23 cellular contexts compared by ENCODE assay signal in the genomic region with DNA sequence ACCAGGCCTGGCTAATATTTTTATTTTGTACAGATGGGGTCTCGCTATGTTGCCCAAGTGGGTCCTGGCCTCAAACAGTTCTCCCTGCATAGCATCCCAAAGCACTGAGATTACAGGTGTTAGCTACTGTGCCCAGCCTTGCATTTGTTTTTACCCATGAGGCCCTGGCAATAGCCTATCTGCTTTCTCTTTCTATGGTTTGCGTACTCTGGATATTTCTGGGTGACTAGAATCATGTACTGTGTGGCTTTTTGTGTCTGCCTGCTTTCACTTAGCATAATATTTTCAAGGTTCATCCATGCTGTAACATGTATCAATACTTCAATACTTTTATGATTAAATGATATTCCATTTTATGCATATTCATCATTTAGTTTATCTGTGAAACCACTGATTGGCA.
A peak's percentile ranks its signal among the peaks of the same experiment; 100 is the strongest.
DNase-seq lines count a peak whose midpoint lies in the region; ATAC-seq and TF ChIP-seq lines count a peak whose summit lies in the region.
"Had no signal": no experiment of that assay in that cellular context is flagged by ENCODE, and none has a peak within 500 bp of the region (broad histone marks: within the 10 kb centered on the region; RNA-seq: fewer than 3 reads in every experiment).

No MANE protein-coding gene starts in this region.

- no peaks in the 10 kb centered on the region for H3K36me3 Mint-ChIP-seq in WTC11
- no peaks in the 10 kb centered on the region for H3K36me3 Mint-ChIP-seq in CD8-positive, alpha-beta T cell

- H3K4me1 ChIP-seq in CD8-positive, alpha-beta T cell (ENCODE audit: insufficient read depth, low read length): no peaks in the 10 kb centered on the region
- H3K4me1 ChIP-seq: lower lobe of right lung had no signal

- CTCF ChIA-PET in WTC11 (lab: Charles Lee): no interaction called here
- CTCF ChIA-PET in CD8-positive, alpha-beta T cell (lab: Charles Lee): no interaction called here

- no peaks in the 10 kb centered on the region for H3K9me3 ChIP-seq in CD8-positive, alpha-beta T cell (ENCODE audit: low read length)
- H3K9me3 ChIP-seq: lower lobe of right lung had no signal

- no peak overlapping the region for H3K27ac Mint-ChIP-seq in WTC11
- H3K27ac Mint-ChIP-seq in CD8-positive, alpha-beta T cell: no peak overlapping the region
- H3K27ac Mint-ChIP-seq: HFFc6, immature natural killer cell had no signal

- peak; percentile 76 for ATAC-seq in GM18868 (IDR thresholded peaks at IDR 0.05; ENCODE audit: unreplicated experiment)
- peak; percentile 75 for ATAC-seq in GM21786 (IDR thresholded peaks at IDR 0.05; ENCODE audit: unreplicated experiment)
- peak; percentile 32 for ATAC-seq in HG03103 (IDR thresholded peaks at IDR 0.05; ENCODE audit: low read depth, unreplicated experiment)
- no peak for ATAC-seq in WTC11
- no peak for ATAC-seq in CD8-positive, alpha-beta T cell
- ATAC-seq: activated CD4-positive, CD25-positive, alpha-beta regulatory T cell treated with anti-CD3 and anti-CD28 coated beads, Interleukin-2, amount 50 U/mL, for 24 hours; lower lobe of right lung had no signal

- H3K4me1 Mint-ChIP-seq in WTC11: peaks cover 35% of the 10 kb centered on the region
- H3K4me1 Mint-ChIP-seq in CD8-positive, alpha-beta T cell (ENCODE audit: low read depth): no peaks in the 10 kb centered on the region
- H3K4me1 Mint-ChIP-seq: immature natural killer cell had no signal

- H3K27me3 ChIP-seq in CD8-positive, alpha-beta T cell (ENCODE audit: insufficient read depth, low read length): no peaks in the 10 kb centered on the region

- no peak overlapping the region for H3K4me3 ChIP-seq in CD8-positive, alpha-beta T cell (ENCODE audit: low read depth, low read length)
- H3K4me3 ChIP-seq: lower lobe of right lung had no signal

- intact Hi-C loops in CD8-positive, alpha-beta T cell (cut with DNase I, micrococcal nuclease): no loop called here

- H3K9me3 Mint-ChIP-seq in WTC11: no peaks in the 10 kb centered on the region
- H3K9me3 Mint-ChIP-seq in CD8-positive, alpha-beta T cell: peaks cover 6% of the 10 kb centered on the region
- H3K9me3 Mint-ChIP-seq: HFFc6 had no signal

- DNase-seq in WTC11 (ENCODE audit: low spot score) (no peak), NCI-H446 (lab: John Stamatoyannopoulos, UW) (no peak), NCI-H2227 treated with DMSO at 0.1 percent for 48 hours (lab: John Stamatoyannopoulos, UW) (no peak)
- no peak for DNase-seq in CD8-positive, alpha-beta T cell
- DNase-seq in stimulated activated CD4-positive, alpha-beta T cell treated with anti-CD3 and anti-CD28 coated beads, Interleukin-4, amount 100 ng/mL, for 1 hour: no peak
- DNase-seq: activated effector memory CD4-positive, alpha-beta T cell treated with anti-CD3 and anti-CD28 coated beads, Interleukin-2, amount 50 U/mL, for 16 hours; amygdala; caudate nucleus; head of caudate nucleus; HFFc6; lower lobe of right lung; MV-4-11; NCI-H2081; NCI-H524; OCI-M1; posterior cingulate gyrus; SIG-M5; small intestine had no signal

- H3K27me3 Mint-ChIP-seq in WTC11 (ENCODE audit: low read depth): no peaks in the 10 kb centered on the region
- H3K27me3 Mint-ChIP-seq in CD8-positive, alpha-beta T cell (ENCODE audit: low read depth): no peaks in the 10 kb centered on the region

- POLR2A ChIA-PET in WTC11 (lab: Charles Lee): no interaction called here
- POLR2A ChIA-PET in CD8-positive, alpha-beta T cell (lab: Charles Lee): no interaction called here

- H3K27ac ChIP-seq in CD8-positive, alpha-beta T cell (ENCODE audit: low read depth, low read length): no peak overlapping the region
- H3K27ac ChIP-seq: lower lobe of right lung had no signal

- H3K36me3 ChIP-seq in CD8-positive, alpha-beta T cell (ENCODE audit: insufficient read depth, low read length): no peaks in the 10 kb centered on the region
- H3K36me3 ChIP-seq: lower lobe of right lung had no signal

- TF ChIP-seq CTCF in WTC11 (IDR thresholded peaks at IDR 0.05): no peak
- TF ChIP-seq CTCF in CD8-positive, alpha-beta T cell (IDR thresholded peaks at IDR 0.05): no peak

- H3K4me3 Mint-ChIP-seq in WTC11: no peak overlapping the region
- no peak overlapping the region for H3K4me3 Mint-ChIP-seq in CD8-positive, alpha-beta T cell
- H3K4me3 Mint-ChIP-seq: HFFc6 had no signal

TF ChIP-seq in WTC11, 78 proteins besides CTCF, POLR2A, EP300 and RAD21:
- TF ChIP-seq ZNF121 (CRISPR knock-in tag; IDR thresholded peaks at IDR 0.05) (0 out of 2 replicates have a peak, but pooled peaks have one; percentile 14), CBFB (CRISPR knock-in tag; IDR thresholded peaks at IDR 0.05; ENCODE audit: low read depth) (no peak)

Comparison
In these comparisons a context has a peak if more than half of its experiments do, and no peak if none do; other contexts are left out.
1. ATAC-seq: peak in GM18868 (single experiment), GM21786 (single experiment) and HG03103 (single experiment); none in WTC11 (single experiment) and CD8-positive, alpha-beta T cell (single experiment).